1 cellular context compared by ENCODE assay signal in genomic region chr22:35230839-35231584, GRCh38.
TF ChIP-seq lines count a peak whose summit lies in the region.

No MANE protein-coding gene starts in this region.

TF ChIP-seq in K562, 482 proteins besides CTCF, POLR2A, EP300 and RAD21 (continued from another document and continues in another):
- TF ChIP-seq ZHX1 (conservative IDR thresholded peaks at IDR 0.05; ENCODE audit: low read length): peak; percentile 88
- peak; percentile 82 for TF ChIP-seq TAF1 (IDR thresholded peaks at IDR 0.05; ENCODE audit: control insufficient read depth, extremely low read depth, insufficient read depth, low read length, severe bottlenecking)
- peak; percentile 91 for TF ChIP-seq ARHGAP35 (IDR thresholded peaks at IDR 0.05; ENCODE audit: partially characterized antibody)
- peak; percentile 50; the same call in 1 of the 2 replicates for TF ChIP-seq PML (IDR thresholded peaks at IDR 0.05; ENCODE audit: low read length)
- TF ChIP-seq POLR2G (IDR thresholded peaks at IDR 0.05; ENCODE audit: low read depth, low read length): peak; percentile 70
- TF ChIP-seq MTA3 (IDR thresholded peaks at IDR 0.05; ENCODE audit: borderline replicate concordance): peak; percentile 88
- TF ChIP-seq GTF2A2 (tag; IDR thresholded peaks at IDR 0.05): 0 out of 2 replicates have a peak, but pooled peaks have one; percentile 67
- no peak for TF ChIP-seq MCM2 (IDR thresholded peaks at IDR 0.05; ENCODE audit: low read depth)
- TF ChIP-seq MXI1 (IDR thresholded peaks at IDR 0.05; ENCODE audit: low read depth, low read length): peak; percentile 67
- TF ChIP-seq HMBOX1 (IDR thresholded peaks at IDR 0.05): 0 out of 2 replicates have a peak, but pooled peaks have one; percentile 62
- peak; percentile 89 for TF ChIP-seq EP400 (IDR thresholded peaks at IDR 0.05)
- TF ChIP-seq KAT2B (IDR thresholded peaks at IDR 0.05; ENCODE audit: low read depth, low read length): no peak
- TF ChIP-seq FOXO4 (CRISPR knock-in tag; IDR thresholded peaks at IDR 0.05): no peak
- TF ChIP-seq NFIC (IDR thresholded peaks at IDR 0.05): 0 out of 2 replicates have a peak, but pooled peaks have one; percentile 37
- peak; percentile 51 for TF ChIP-seq ZFX (CRISPR knock-in tag; IDR thresholded peaks at IDR 0.05)
- TF ChIP-seq FOSL1 (tag; conservative IDR thresholded peaks at IDR 0.05): peak; percentile 16; the same call in 1 of the 2 replicates
- peak; percentile 65 to 86; a peak in 2 of 4 replicates for TF ChIP-seq SIN3A (IDR thresholded peaks at IDR 0.05; ENCODE audit: borderline replicate concordance in 2 of 2, control insufficient read depth in 1 of 2, low read depth in 2 of 2, low read length in 2 of 2)
- peak; percentile 92 for TF ChIP-seq POLR2H (tag; IDR thresholded peaks at IDR 0.05; ENCODE audit: low read depth)
- no peak for TF ChIP-seq ZC3H4 (CRISPR knock-in tag; IDR thresholded peaks at IDR 0.05; ENCODE audit: borderline replicate concordance)
- TF ChIP-seq HDAC3 (IDR thresholded peaks at IDR 0.05; ENCODE audit: borderline replicate concordance, partially characterized antibody): peak; percentile 48
- TF ChIP-seq ZC3H11A (IDR thresholded peaks at IDR 0.05; ENCODE audit: low read depth, low read length): no peak
- peak; percentile 47 for TF ChIP-seq GABPA (tag; conservative IDR thresholded peaks at IDR 0.05; ENCODE audit: low read depth)
- TF ChIP-seq SRF (CRISPR knock-in tag; IDR thresholded peaks at IDR 0.05): 0 out of 4 replicates have a peak, but pooled peaks of 1 of the 2 experiments have one; percentile 28
- TF ChIP-seq FOXP4 (CRISPR knock-in tag; IDR thresholded peaks at IDR 0.05; ENCODE audit: borderline replicate concordance): no peak
- peak; percentile 97 for TF ChIP-seq KDM5B (IDR thresholded peaks at IDR 0.05; ENCODE audit: insufficient replicate concordance, low read depth, low read length)
- TF ChIP-seq TAF7 (tag; IDR thresholded peaks at IDR 0.05): peak; percentile 87
- TF ChIP-seq ATF3 (IDR thresholded peaks at IDR 0.05): no peak
- no peak for TF ChIP-seq ATF3 (CRISPR knock-in tag; conservative IDR thresholded peaks at IDR 0.05)
- TF ChIP-seq HDAC1 (IDR thresholded peaks at IDR 0.05): peak in 1 of 2 experiments; percentile 67; a peak in 1 of 4 replicates
- peak; percentile 52 for TF ChIP-seq PKNOX1 (IDR thresholded peaks at IDR 0.05)
- TF ChIP-seq SOX6 (IDR thresholded peaks at IDR 0.05): no peak
- 0 out of 2 replicates have a peak, but pooled peaks have one; percentile 6 for TF ChIP-seq XRCC5 (IDR thresholded peaks at IDR 0.05; ENCODE audit: low read depth, low read length)
- TF ChIP-seq POLR2B (IDR thresholded peaks at IDR 0.05; ENCODE audit: low read depth, partially characterized antibody): peak; percentile 85
- TF ChIP-seq TAF9B (IDR thresholded peaks at IDR 0.05; ENCODE audit: partially characterized antibody): peak; percentile 85
- TF ChIP-seq SMARCA4 (IDR thresholded peaks at IDR 0.05): no peak
- TF ChIP-seq CREB3L1 (IDR thresholded peaks at IDR 0.05; ENCODE audit: borderline replicate concordance, low read depth): peak; percentile 90
- TF ChIP-seq CTBP1 (IDR thresholded peaks at IDR 0.05; ENCODE audit: borderline replicate concordance): peak; percentile 82
- TF ChIP-seq PHF8 (IDR thresholded peaks at IDR 0.05; ENCODE audit: borderline replicate concordance, low read length): peak; percentile 68; the same call in 1 of the 2 replicates
- TF ChIP-seq RBFOX2 (IDR thresholded peaks at IDR 0.05; ENCODE audit: low read depth, low read length): peak; percentile 77
- peak; percentile 28; the same call in 1 of the 2 replicates for TF ChIP-seq L3MBTL2 (IDR thresholded peaks at IDR 0.05)
- no peak for TF ChIP-seq TCFL5 (CRISPR knock-in tag; conservative IDR thresholded peaks at IDR 0.05)
- TF ChIP-seq NR2C2 (CRISPR knock-in tag; IDR thresholded peaks at IDR 0.05): no peak
- 0 out of 2 replicates have a peak, but pooled peaks have one; percentile 16 for TF ChIP-seq NR2C2 (tag; IDR thresholded peaks at IDR 0.05)
- TF ChIP-seq SUPT5H (IDR thresholded peaks at IDR 0.05): peak; percentile 89
- TF ChIP-seq CBFA2T3 (IDR thresholded peaks at IDR 0.05): peak; percentile 21; the same call in 1 of the 2 replicates
- TF ChIP-seq SPI1 (IDR thresholded peaks at IDR 0.05; ENCODE audit: borderline replicate concordance, low read depth, low read length): peak; percentile 27; the same call in 1 of the 2 replicates
- no peak for TF ChIP-seq KDM2B (CRISPR knock-in tag; IDR thresholded peaks at IDR 0.05)
- no peak for TF ChIP-seq STAT6 (CRISPR knock-in tag; IDR thresholded peaks at IDR 0.05)
- TF ChIP-seq TBP (optimal IDR thresholded peaks at IDR 0.05; ENCODE audit: low read depth, low read length): peak; percentile 87
- peak; percentile 59; the same call in 1 of the 2 replicates for TF ChIP-seq VEZF1 (CRISPR knock-in tag; IDR thresholded peaks at IDR 0.05)
- peak; percentile 83 for TF ChIP-seq POLR2AphosphoS5 (IDR thresholded peaks at IDR 0.05; ENCODE audit: control insufficient read depth, insufficient read depth, low read depth, low read length)
- peak; percentile 86 for TF ChIP-seq ZEB2 (IDR thresholded peaks at IDR 0.05)
- peak; percentile 87 to 94 for TF ChIP-seq MNT (conservative IDR thresholded peaks at IDR 0.05)
